In the genomic region with DNA sequence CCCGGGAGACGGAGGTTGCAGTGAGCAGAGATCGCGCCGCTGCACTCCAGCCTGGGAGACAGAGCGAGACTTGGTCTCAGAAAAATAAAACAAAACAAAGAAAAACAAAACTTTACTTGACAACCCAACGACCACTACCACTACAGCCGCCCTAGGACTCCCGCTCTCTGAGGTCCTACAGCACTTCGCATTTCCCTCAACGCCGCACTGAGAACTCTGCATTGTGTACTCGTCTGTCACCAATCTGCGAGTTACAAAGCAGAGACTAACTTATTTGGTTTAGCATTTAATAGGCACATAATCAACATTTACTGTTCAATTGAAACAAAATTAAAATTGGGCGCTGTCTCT, we compare ENCODE assay signal across 8 cellular contexts. TPM values are rescaled to one million over a fixed set of nuclear protein-coding genes. Genes with fewer than 3 reads are reported as not detected.
DNase-seq lines count a peak whose midpoint lies in the region; ATAC-seq and TF ChIP-seq lines count a peak whose summit lies in the region.

No MANE protein-coding gene starts in this region.

- H2AFZ ChIP-seq in KMS-11 (ENCODE audit: low read depth) = peak overlapping the region; percentile 91

- DNase-seq in ELR (ENCODE audit: low read depth) (peak; percentile 37), spleen (peak; percentile 74), HEK293T (ENCODE audit: extremely low spot score) (no peak), NCI-H2171 treated with DMSO at 0.1 percent for 48 hours (lab: John Stamatoyannopoulos, UW) (no peak)

- peaks cover 47% of the 10 kb centered on the region for H3K79me2 ChIP-seq in KMS-11 (ENCODE audit: insufficient read depth, low read depth)

- H3K27me3 ChIP-seq in KMS-11 (ENCODE audit: insufficient read depth, low read depth) (no peaks in the 10 kb centered on the region), spleen (replicated peaks in 1 of 7) (no peaks in the 10 kb centered on the region)

- no peak for TF ChIP-seq POLR2A in spleen (IDR thresholded peaks at IDR 0.05)

- H3K27ac ChIP-seq in KMS-11 = peak overlapping the region; percentile 98
- peak overlapping the region; percentile 94 for H3K27ac ChIP-seq in angular gyrus (ENCODE audit: low read depth, low read length)
- peak overlapping the region; percentile 78 to 99 (median 96) for H3K27ac ChIP-seq in spleen

- CTCF ChIA-PET in HEK293T (lab: Yijun Ruan, JAX) = no interaction called here

- intact Hi-C loops in spleen (cut with DNase I; ENCODE audit: low total_unique reads) = no loop called here

- H3K4me1 ChIP-seq in KMS-11 (ENCODE audit: low read depth, poor library complexity, severe bottlenecking) = peaks cover 29% of the 10 kb centered on the region
- peaks cover 31 to 51% (median 43%) of the 10 kb centered on the region in 6 donors for H3K4me1 ChIP-seq in spleen

- H3K4me2 ChIP-seq in KMS-11 = peak overlapping the region; percentile 66

- H3K9ac ChIP-seq in KMS-11 = peak overlapping the region; percentile 98

- no peak for ATAC-seq in GM19452 (IDR thresholded peaks at IDR 0.05; ENCODE audit: unreplicated experiment)

- 19 to 28% (median 21%) methylated on average over 15 of the region's 15 CpGs for WGBS in spleen, 5 donors

- no peaks in the 10 kb centered on the region for H3K9me3 ChIP-seq in iPS-18c (ENCODE audit: control insufficient read depth, insufficient read depth, low read length)
- no peaks in the 10 kb centered on the region for H3K9me3 ChIP-seq in spleen

- H3K4me3 ChIP-seq in KMS-11 (IDR thresholded peaks at IDR 0.05; ENCODE audit: insufficient read depth, low read depth, low read length) (peak overlapping the region; percentile 55), iPS-18c (ENCODE audit: insufficient read depth, low read depth, low read length) (peak overlapping the region; percentile 98), spleen (peak overlapping the region; percentile 62 to 99 (median 92))

- H4K20me1 ChIP-seq in KMS-11 (ENCODE audit: insufficient read depth) = peaks cover 33% of the 10 kb centered on the region

- POLR2A ChIA-PET in HEK293T (lab: Yijun Ruan, JAX) = interaction anchor here (1.4 kb wide), 1 partner anchor 20 kb away, joined by 3 read pairs; no protein-coding TSS in a partner anchor

- peaks cover 24% of the 10 kb centered on the region; the same call in 1 of the 2 replicates for H3K36me3 ChIP-seq in KMS-11 (ENCODE audit: insufficient read depth)
- peaks cover 0 to 29% (median 18%) of the 10 kb centered on the region in 6 donors for H3K36me3 ChIP-seq in spleen

- TF ChIP-seq CTCF in KMS-11 (conservative IDR thresholded peaks at IDR 0.05; ENCODE audit: low read depth, low read length) (peak; percentile 3; the same call in 1 of the 2 replicates), spleen (IDR thresholded peaks at IDR 0.05 in 8 of 11, conservative IDR thresholded peaks at IDR 0.05 in 3 of 11) (no peak)

TF ChIP-seq in HEK293T, 16 proteins besides CTCF, POLR2A, EP300 and RAD21:
- TF ChIP-seq ARNT (IDR thresholded peaks at IDR 0.05) (no peak), SUZ12 (IDR thresholded peaks at IDR 0.05) (no peak), ELF4 (IDR thresholded peaks at IDR 0.05) (no peak), SP1 (IDR thresholded peaks at IDR 0.05) (no peak), CTBP1 (IDR thresholded peaks at IDR 0.05; ENCODE audit: borderline replicate concordance) (no peak)
- TF ChIP-seq, protein P1, sequence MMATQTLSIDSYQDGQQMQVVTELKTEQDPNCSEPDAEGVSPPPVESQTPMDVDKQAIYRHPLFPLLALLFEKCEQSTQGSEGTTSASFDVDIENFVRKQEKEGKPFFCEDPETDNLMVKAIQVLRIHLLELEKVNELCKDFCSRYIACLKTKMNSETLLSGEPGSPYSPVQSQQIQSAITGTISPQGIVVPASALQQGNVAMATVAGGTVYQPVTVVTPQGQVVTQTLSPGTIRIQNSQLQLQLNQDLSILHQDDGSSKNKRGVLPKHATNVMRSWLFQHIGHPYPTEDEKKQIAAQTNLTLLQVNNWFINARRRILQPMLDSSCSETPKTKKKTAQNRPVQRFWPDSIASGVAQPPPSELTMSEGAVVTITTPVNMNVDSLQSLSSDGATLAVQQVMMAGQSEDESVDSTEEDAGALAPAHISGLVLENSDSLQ (IDR thresholded peaks at IDR 0.05) = no peak

RNA-seq across cellular contexts. Expression of gene ZNF207, which starts 0.5 kb away (rescaled TPM):
- 100 to 1,000 TPM; 187 to 300 (median 215) TPM for total RNA-seq in spleen
- polyA plus RNA-seq in spleen = 10 to 100 TPM; 38.9 to 58.0 (median 48.8) TPM

RNA-seq across cellular contexts. Expression of gene C17orf75, which starts 7.5 kb away (rescaled TPM):
- 10 to 100 TPM in 6 of 7 donors, 1 to 10 TPM in 1; 9.3 to 18.1 (median 14.4) TPM for total RNA-seq in spleen
- 10 to 100 TPM; 13.1 to 25.8 (median 17.9) TPM for polyA plus RNA-seq in spleen

Comparison
In these comparisons a context has a peak if more than half of its experiments do, and no peak if none do; other contexts are left out.
1. DNase-seq: peak in ELR (single experiment) and spleen (single experiment); none in HEK293T (single experiment) and NCI-H2171 treated with DMSO at 0.1 percent for 48 hours (single experiment).
2. Peak in every context shown above with its lines, with median percentiles within 50 percentile points of each other: H3K27ac ChIP-seq and H3K4me3 ChIP-seq.